8 cellular contexts compared by ENCODE assay signal in the genomic region with DNA sequence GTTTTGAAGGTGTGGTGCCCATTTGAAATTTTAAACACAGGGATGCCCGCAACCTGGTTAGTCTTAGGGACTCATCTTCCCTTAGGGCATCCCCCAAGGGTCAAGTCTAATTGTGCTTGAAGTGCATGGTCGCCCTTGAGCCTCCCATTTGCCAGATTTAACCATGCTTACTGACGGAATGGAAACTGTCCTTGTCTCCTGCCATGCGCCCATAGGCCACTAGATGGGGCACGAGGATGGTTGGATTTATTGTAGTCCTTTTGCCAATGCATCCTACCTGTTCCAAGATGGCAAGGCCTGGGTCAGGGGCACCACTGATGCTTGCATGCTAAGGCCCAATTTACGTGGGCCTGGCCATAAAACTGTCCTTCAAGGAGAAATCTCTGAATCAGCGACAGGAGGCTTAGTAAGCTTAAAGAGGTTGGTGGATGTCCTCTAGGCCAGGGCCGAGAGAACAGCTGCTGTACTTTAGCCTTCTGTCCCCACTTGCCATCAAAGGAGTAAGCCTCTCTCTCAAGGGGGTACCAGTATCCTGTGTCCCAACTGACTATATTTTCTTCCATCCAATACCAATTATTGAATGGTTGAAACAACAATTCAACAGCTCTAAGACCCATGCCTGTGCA.
DNase-seq lines count a peak whose midpoint lies in the region; ATAC-seq and TF ChIP-seq lines count a peak whose summit lies in the region.

No MANE protein-coding gene starts in this region.

- no peak overlapping the region for H3K4me3 ChIP-seq in breast epithelium
- no peak overlapping the region for H3K4me3 ChIP-seq in left lung

- H3K4me1 ChIP-seq in breast epithelium (no peaks in the 10 kb centered on the region), left lung (no peaks in the 10 kb centered on the region)

- TF ChIP-seq CTCF in breast epithelium (IDR thresholded peaks at IDR 0.05) (peak; percentile 43 to 56 (median 45)), left lung (IDR thresholded peaks at IDR 0.05) (peak; percentile 61 to 72)

- DNase-seq in NCI-H2107 (lab: John Stamatoyannopoulos, UW) (peak; percentile 45), NCI-H2107 treated with DMSO at 0.1 percent for 48 hours (lab: John Stamatoyannopoulos, UW; ENCODE audit: unreplicated experiment) (no peak), NOMO-1 treated with DMSO at 0.1 percent for 48 hours (lab: John Stamatoyannopoulos, UW; ENCODE audit: unreplicated experiment) (peak; percentile 17), breast epithelium (ENCODE audit: low spot score in 2 of 2) (no peak), left lung (no peak), ureter (ENCODE audit: low spot score) (peak; percentile 48)

- no peaks in the 10 kb centered on the region for H3K27me3 ChIP-seq in breast epithelium
- no peaks in the 10 kb centered on the region for H3K27me3 ChIP-seq in left lung

- no peak for TF ChIP-seq POLR2A in breast epithelium (IDR thresholded peaks at IDR 0.05)

- intact Hi-C loops in breast epithelium (cut with DNase I; ENCODE audit: low total_unique reads), result no loop called here
- intact Hi-C loops in left lung (cut with DNase I), result no loop called here

- ATAC-seq in GM19395 (IDR thresholded peaks at IDR 0.05; ENCODE audit: unreplicated experiment) (peak; percentile 94), HG03280 (IDR thresholded peaks at IDR 0.05; ENCODE audit: unreplicated experiment) (peak; percentile 87), left lung (peak; percentile 82)

- no peak overlapping the region for H3K27ac ChIP-seq in breast epithelium
- no peak overlapping the region for H3K27ac ChIP-seq in left lung

- no peaks in the 10 kb centered on the region for H3K9me3 ChIP-seq in breast epithelium
- H3K9me3 ChIP-seq in left lung, result no peaks in the 10 kb centered on the region

- H3K36me3 ChIP-seq in breast epithelium (no peaks in the 10 kb centered on the region), left lung (no peaks in the 10 kb centered on the region)

Comparison
In these comparisons a context has a peak if more than half of its experiments do, and no peak if none do; other contexts are left out.
1. DNase-seq: peak in NCI-H2107 (single experiment), NOMO-1 treated with DMSO at 0.1 percent for 48 hours (single experiment) and ureter (single experiment); none in NCI-H2107 treated with DMSO at 0.1 percent for 48 hours (single experiment), breast epithelium (0 of 2) and left lung (0 of 2).
2. Peak in every context shown above with its lines, with median percentiles within 50 percentile points of each other: ATAC-seq.